Comparison of ENCODE assay signal across 8 cellular contexts in genomic region chr6:159168536-159169192, GRCh38. TPM values are rescaled to one million over a fixed set of nuclear protein-coding genes. Genes with fewer than 3 reads are reported as not detected.
A peak's percentile ranks its signal among the peaks of the same experiment; 100 is the strongest.
DNase-seq lines count a peak whose midpoint lies in the region; ATAC-seq and TF ChIP-seq lines count a peak whose summit lies in the region.

No MANE protein-coding gene starts in this region.

- H3K9me3 Mint-ChIP-seq in activated CD4-positive, alpha-beta T cell treated with anti-CD3 and anti-CD28 coated beads, Interleukin-2, amount 10 ng/mL, durations not matched to agents 7 days and 5 days, result no peaks in the 10 kb centered on the region

- peak overlapping the region; percentile 58 for H3K4me3 Mint-ChIP-seq in activated CD4-positive, alpha-beta T cell treated with anti-CD3 and anti-CD28 coated beads, Interleukin-2, amount 10 ng/mL, durations not matched to agents 7 days and 5 days

- WGBS in heart right ventricle, 2 donors, result 3% methylated on average over 43 of the region's 43 CpGs

- 0 out of 2 replicates have a peak, but pooled peaks have one; percentile 5 for TF ChIP-seq CTCF in WI38 (IDR thresholded peaks at IDR 0.05; ENCODE audit: low read depth, low read length)
- TF ChIP-seq CTCF in heart right ventricle (IDR thresholded peaks at IDR 0.05), result peak in 6 of 9 donors; percentile 20 to 50 (median 34)

- CTCF ChIA-PET in activated CD4-positive, alpha-beta T cell treated with anti-CD3 and anti-CD28 coated beads, Interleukin-2, amount 10 ng/mL, durations not matched to agents 7 days and 5 days (lab: Charles Lee), result interaction anchor here (1.3 kb wide), 1 partner anchor 11 kb away, joined by 3 read pairs; no protein-coding TSS in a partner anchor

- no peaks in the 10 kb centered on the region for H3K9me3 ChIP-seq in heart right ventricle

- peaks cover 0 to 29% (median 18%) of the 10 kb centered on the region in 9 donors for H3K4me1 ChIP-seq in heart right ventricle

- ATAC-seq in heart right ventricle, result peak; percentile 70 to 85 (median 76)
- no peak for ATAC-seq in activated CD4-positive, CD25-positive, alpha-beta regulatory T cell treated with anti-CD3 and anti-CD28 coated beads, Interleukin-2, amount 50 U/mL, for 24 hours

- H3K27ac Mint-ChIP-seq in activated CD4-positive, alpha-beta T cell treated with anti-CD3 and anti-CD28 coated beads, Interleukin-2, amount 10 ng/mL, durations not matched to agents 7 days and 5 days, result no peak overlapping the region

- intact Hi-C loops in heart right ventricle (cut with DNase I), result no loop called here

- peak overlapping the region; percentile 32; the same call in 1 of the 2 replicates for H3K4me3 ChIP-seq in WI38 (ENCODE audit: low read depth, low read length)
- peak overlapping the region in 9 of 10 donors; percentile 33 to 51 (median 43) for H3K4me3 ChIP-seq in heart right ventricle

- peaks cover 84% of the 10 kb centered on the region for H3K27me3 Mint-ChIP-seq in activated CD4-positive, alpha-beta T cell treated with anti-CD3 and anti-CD28 coated beads, Interleukin-2, amount 10 ng/mL, durations not matched to agents 7 days and 5 days

- H3K4me1 Mint-ChIP-seq in activated CD4-positive, alpha-beta T cell treated with anti-CD3 and anti-CD28 coated beads, Interleukin-2, amount 10 ng/mL, durations not matched to agents 7 days and 5 days, result peaks cover 22% of the 10 kb centered on the region

- no peaks in the 10 kb centered on the region for H3K36me3 ChIP-seq in heart right ventricle

- DNase-seq in activated CD4-positive, alpha-beta T cell treated with anti-CD3 and anti-CD28 coated beads, Interleukin-2, amount 10 ng/mL, durations not matched to agents 7 days and 5 days, result no peak
- no peak for DNase-seq in activated CD4-positive, alpha-beta T cell treated with anti-CD3 and anti-CD28 coated beads, Interleukin-2, amount 50 U/mL, for 1 hour
- DNase-seq in heart right ventricle (peak; percentile 17 to 38), renal cortical epithelial cell (ENCODE audit: low read depth) (peak; percentile 20), OCI-M2 (lab: John Stamatoyannopoulos, UW; ENCODE audit: unreplicated experiment) (no peak)
- no peak for DNase-seq in stimulated activated CD4-positive, alpha-beta T cell treated with anti-CD3 and anti-CD28 coated beads, Interleukin-15, amount 100 ng/mL, for 24 hours

- no peaks in the 10 kb centered on the region for H3K36me3 Mint-ChIP-seq in activated CD4-positive, alpha-beta T cell treated with anti-CD3 and anti-CD28 coated beads, Interleukin-2, amount 10 ng/mL, durations not matched to agents 7 days and 5 days (ENCODE audit: low read depth)

- H3K27ac ChIP-seq in heart right ventricle, result peak overlapping the region in 1 of 10 donors; percentile 31

- peaks cover 0 to 95% (median 77%) of the 10 kb centered on the region in 7 donors for H3K27me3 ChIP-seq in heart right ventricle

- POLR2A ChIA-PET in activated CD4-positive, alpha-beta T cell treated with anti-CD3 and anti-CD28 coated beads, Interleukin-2, amount 10 ng/mL, durations not matched to agents 7 days and 5 days (lab: Charles Lee), result no interaction called here

RNA-seq across cellular contexts. Expression of gene FNDC1, which starts 0.5 kb away (rescaled TPM):
- total RNA-seq in activated CD4-positive, alpha-beta T cell treated with anti-CD3 and anti-CD28 coated beads, Interleukin-2, amount 10 ng/mL, durations not matched to agents 7 days and 5 days, result not detected
- total RNA-seq in heart right ventricle (1 to 10 TPM in 7 of 10 donors, under 1 TPM in 3; 0.44 to 6.2 (median 2.9) TPM), renal cortical epithelial cell (0.10 TPM in 1 of 2 replicates, not detected in the other)
- polyA plus RNA-seq in heart right ventricle, result under 1 TPM; 0.07 to 0.20 TPM

Comparison
In these comparisons a context has a peak if more than half of its experiments do, and no peak if none do; other contexts are left out.
1. DNase-seq: peak in heart right ventricle (2 of 2) and renal cortical epithelial cell (single experiment); none in activated CD4-positive, alpha-beta T cell treated with anti-CD3 and anti-CD28 coated beads, Interleukin-2, amount 10 ng/mL, durations not matched to agents 7 days and 5 days (single experiment), activated CD4-positive, alpha-beta T cell treated with anti-CD3 and anti-CD28 coated beads, Interleukin-2, amount 50 U/mL, for 1 hour (single experiment), stimulated activated CD4-positive, alpha-beta T cell treated with anti-CD3 and anti-CD28 coated beads, Interleukin-15, amount 100 ng/mL, for 24 hours (single experiment) and OCI-M2 (single experiment).
2. ATAC-seq: peak in heart right ventricle (8 of 8); none in activated CD4-positive, CD25-positive, alpha-beta regulatory T cell treated with anti-CD3 and anti-CD28 coated beads, Interleukin-2, amount 50 U/mL, for 24 hours (0 of 2).